23 cellular contexts compared by ENCODE assay signal in genomic region chr9:122138560-122139268, GRCh38. TPM values are rescaled to one million over a fixed set of nuclear protein-coding genes. Genes with fewer than 3 reads are reported as not detected.
"Had no signal": no experiment of that assay in that cellular context is flagged by ENCODE, and none has a peak within 500 bp of the region (broad histone marks: within the 10 kb centered on the region; RNA-seq: fewer than 3 reads in every experiment).

No MANE protein-coding gene starts in this region.

- H3K9me3 ChIP-seq: body of pancreas, colonic mucosa, gastroesophageal sphincter, left lung, prostate gland, stomach had no signal

- H3K36me3 ChIP-seq: colonic mucosa, prostate gland had no signal

- H3K4me1 ChIP-seq: body of pancreas, colonic mucosa, prostate gland had no signal

- ATAC-seq: body of pancreas; gastroesophageal sphincter; left lung; sciatic nerve; stimulated activated effector memory CD8-positive, alpha-beta T cell treated with anti-CD3 and anti-CD28 coated beads, Interleukin-12 subunit alpha, Interleukin-12 subunit beta, amount 100 ng/mL, for 72 hours had no signal

- H3K27ac ChIP-seq: body of pancreas, colonic mucosa, gastroesophageal sphincter, left lung, prostate gland, stomach had no signal

- FAIRE-seq: islet of Langerhans had no signal

- H3K4me3 ChIP-seq: body of pancreas, colonic mucosa, gastroesophageal sphincter, left lung, prostate gland, stomach had no signal

- DNase-seq: activated CD4-positive, alpha-beta memory T cell treated with anti-CD3 and anti-CD28 coated beads, Interleukin-2, amount 10 ng/mL, durations not matched to agents 7 days and 5 days; activated CD4-positive, alpha-beta T cell treated with anti-CD3 and anti-CD28 coated beads for 48 hours; activated CD4-positive, CD25-positive, alpha-beta regulatory T cell; activated naive CD4-positive, alpha-beta T cell treated with anti-CD3 and anti-CD28 coated beads for 36 hours; activated T-cell treated with anti-CD3 and anti-CD28 coated beads, Interleukin-2, amount 50 U/mL, for 24 hours; body of pancreas; central memory CD4-positive, alpha-beta T cell; colonic mucosa; left lung; midbrain; stimulated activated CD4-positive, alpha-beta T cell treated with anti-CD3 and anti-CD28 coated beads, Interleukin-4, amount 100 ng/mL, for 24 hours; stomach; T1000 had no signal

- H3K27me3 ChIP-seq: body of pancreas, colonic mucosa, gastroesophageal sphincter, left lung, stomach had no signal

RNA-seq across cellular contexts. Expression of gene MORN5, which starts 21.0 kb away (rescaled TPM):
- total RNA-seq: activated CD4-positive, alpha-beta memory T cell treated with anti-CD3 and anti-CD28 coated beads, Interleukin-2, amount 10 ng/mL, durations not matched to agents 7 days and 5 days; activated naive CD4-positive, alpha-beta T cell treated with anti-CD3 and anti-CD28 coated beads for 36 hours; body of pancreas; lung microvascular endothelial cell; myocyte; osteocyte; sciatic nerve; T-helper 1 cell treated with Interleukin-12 subunit alpha and Interleukin-12 subunit beta and Interleukin-4 antibody, amounts not matched to agents 30 ng/mL and 1 ng/mL, for 36 hours had no signal
- polyA plus RNA-seq: neural cell had no signal
